In the genomic region with DNA sequence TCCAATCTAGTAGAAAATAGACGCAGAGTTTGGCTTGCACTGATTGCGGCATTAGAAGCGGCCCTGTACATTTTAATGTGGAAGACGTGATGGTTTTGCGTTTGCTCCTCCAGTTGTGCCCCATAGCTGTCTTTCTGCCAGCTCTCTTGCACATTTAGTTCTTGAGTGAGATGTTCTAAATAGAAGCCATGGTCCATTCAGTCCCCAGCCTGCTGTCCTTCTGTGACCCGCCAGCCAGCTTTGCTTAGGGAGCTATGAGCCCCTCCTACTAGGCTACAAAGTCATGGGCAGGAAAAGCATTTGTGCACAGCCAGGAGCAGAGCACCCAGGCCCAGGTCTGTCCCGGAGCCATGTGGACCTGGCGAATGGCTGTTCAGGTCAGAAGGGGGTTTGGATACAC, we compare ENCODE assay signal across 17 cellular contexts. TPM values are rescaled to one million over a fixed set of nuclear protein-coding genes. Genes with fewer than 3 reads are reported as not detected.
A peak's percentile ranks its signal among the peaks of the same experiment; 100 is the strongest.
DNase-seq lines count a peak whose midpoint lies in the region; ATAC-seq and TF ChIP-seq lines count a peak whose summit lies in the region.
"Had no signal": no experiment of that assay in that cellular context is flagged by ENCODE, and none has a peak within 500 bp of the region (broad histone marks: within the 10 kb centered on the region; RNA-seq: fewer than 3 reads in every experiment).

No MANE protein-coding gene starts in this region.

- in situ Hi-C loops in transverse colon (cut with MboI; ENCODE audit: low pct_ligation_motif_present in 1 of 4, low pct_unique_long_range_greater_than_20kb in 1 of 4, low sequenced_read_pairs in 3 of 4) = no loop called here

- no peak overlapping the region for H2AFZ ChIP-seq in osteoblast (ENCODE audit: low read length)

- no peaks in the 10 kb centered on the region for H3K27me3 Mint-ChIP-seq in stimulated activated naive CD8-positive, alpha-beta T cell treated with anti-CD3 and anti-CD28 coated beads, Interleukin-15, amount 100 ng/mL, for 72 hours
- H3K27me3 Mint-ChIP-seq: progenitor cell of endocrine pancreas had no signal

- H3K27me3 ChIP-seq in dorsolateral prefrontal cortex (no peaks in the 10 kb centered on the region), osteoblast (ENCODE audit: insufficient read depth, low read length) (no peaks in the 10 kb centered on the region), transverse colon (no peaks in the 10 kb centered on the region)
- H3K27me3 ChIP-seq: brain microvascular endothelial cell, vagina had no signal

- H4K20me1 ChIP-seq in osteoblast (ENCODE audit: insufficient read depth, low read length) = peaks cover 5% of the 10 kb centered on the region

- H3K4me1 ChIP-seq in osteoblast (ENCODE audit: insufficient read depth, low read length) (no peaks in the 10 kb centered on the region), transverse colon (no peaks in the 10 kb centered on the region)
- H3K4me1 ChIP-seq: vagina had no signal

- TF ChIP-seq POLR2A in transverse colon (IDR thresholded peaks at IDR 0.05) = no peak

- peak overlapping the region; percentile 66 to 77 for H3K4me3 Mint-ChIP-seq in stimulated activated naive CD8-positive, alpha-beta T cell treated with anti-CD3 and anti-CD28 coated beads, Interleukin-15, amount 100 ng/mL, for 72 hours

- no peak overlapping the region for H3K27ac Mint-ChIP-seq in stimulated activated naive CD8-positive, alpha-beta T cell treated with anti-CD3 and anti-CD28 coated beads, Interleukin-15, amount 100 ng/mL, for 72 hours
- H3K27ac Mint-ChIP-seq: progenitor cell of endocrine pancreas had no signal

- no peak for TF ChIP-seq EP300 in transverse colon (IDR thresholded peaks at IDR 0.05; ENCODE audit: low read depth)

- DNase-seq in stimulated activated naive CD8-positive, alpha-beta T cell treated with anti-CD3 and anti-CD28 coated beads, Interleukin-15, amount 100 ng/mL, for 72 hours = no peak
- no peak for DNase-seq in stimulated activated naive CD8-positive, alpha-beta T cell treated with anti-CD3 and anti-CD28 coated beads, Interleukin-15, Interleukin-2, amounts not matched to agents 100 U/mL and 50 U/mL, for 24 hours
- DNase-seq in dorsolateral prefrontal cortex (peak in 3 of 10 donors; percentile 52 to 63 (median 60)), midbrain (lab: John Stamatoyannopoulos, UW) (peak; percentile 70), osteoblast (ENCODE audit: insufficient read length, low spot score, missing footprints) (no peak), transverse colon (no peak)
- DNase-seq in activated CD4-positive, alpha-beta T cell treated with anti-CD3 and anti-CD28 coated beads for 4 hours = no peak
- DNase-seq: activated gamma-delta T cell treated with Interleukin-2 at 50 U/mL for 16 hours; brain microvascular endothelial cell; Calu3; GOT3; NCI-H69; stimulated activated naive CD4-positive, alpha-beta T cell treated with Interleukin-2 at 50 U/mL for 16 hours had no signal

- H3K4me3 ChIP-seq in dorsolateral prefrontal cortex (peak overlapping the region in 25 of 59 donors; percentile 1 to 48 (median 18)), osteoblast (ENCODE audit: insufficient read depth, low read length) (no peak overlapping the region), transverse colon (no peak overlapping the region)
- H3K4me3 ChIP-seq: vagina had no signal

- WGBS in transverse colon (ENCODE audit: low coverage in 1 of 2), 2 donors = 85 to 89% methylated on average over 5 to 8 of the region's 8 CpGs

- TF ChIP-seq CTCF in dorsolateral prefrontal cortex (IDR thresholded peaks at IDR 0.05 in 54 of 56, conservative IDR thresholded peaks at IDR 0.05 in 2 of 56; ENCODE audit: low read depth in 1 of 56, partially characterized antibody in 56 of 56) (peak in 1 of 56 donors; percentile 9), osteoblast (IDR thresholded peaks at IDR 0.05; ENCODE audit: extremely low read depth, low read depth, low read length) (no peak), transverse colon (IDR thresholded peaks at IDR 0.05) (no peak)

- H3K9me3 Mint-ChIP-seq in stimulated activated naive CD8-positive, alpha-beta T cell treated with anti-CD3 and anti-CD28 coated beads, Interleukin-15, amount 100 ng/mL, for 72 hours = no peaks in the 10 kb centered on the region

- peaks cover 95% of the 10 kb centered on the region for H3K4me1 Mint-ChIP-seq in stimulated activated naive CD8-positive, alpha-beta T cell treated with anti-CD3 and anti-CD28 coated beads, Interleukin-15, amount 100 ng/mL, for 72 hours

- H3K9me3 ChIP-seq in osteoblast (ENCODE audit: low read depth, low read length) (no peaks in the 10 kb centered on the region), transverse colon (no peaks in the 10 kb centered on the region)
- H3K9me3 ChIP-seq: vagina had no signal

- ATAC-seq in stimulated activated naive CD8-positive, alpha-beta T cell treated with anti-CD3 and anti-CD28 coated beads, Interleukin-15, amount 100 ng/mL, for 72 hours = no peak
- ATAC-seq in stimulated activated naive CD8-positive, alpha-beta T cell treated with anti-CD3 and anti-CD28 coated beads, Interleukin-15, Interleukin-2, amounts not matched to agents 100 U/mL and 50 U/mL, for 24 hours = no peak
- ATAC-seq in GM21381 (IDR thresholded peaks at IDR 0.05; ENCODE audit: unreplicated experiment) = no peak

- H3K36me3 ChIP-seq in osteoblast (ENCODE audit: insufficient read depth, low read length) (no peaks in the 10 kb centered on the region), transverse colon (no peaks in the 10 kb centered on the region)
- H3K36me3 ChIP-seq: brain microvascular endothelial cell, vagina had no signal

- no peak overlapping the region for H3K4me2 ChIP-seq in osteoblast (ENCODE audit: insufficient read depth, low read length)

- peak overlapping the region in 53 of 59 donors; percentile 2 to 86 (median 64) for H3K27ac ChIP-seq in dorsolateral prefrontal cortex
- no peak overlapping the region for H3K27ac ChIP-seq in osteoblast (ENCODE audit: low read depth, low read length)
- no peak overlapping the region for H3K27ac ChIP-seq in transverse colon
- H3K27ac ChIP-seq: brain microvascular endothelial cell, HL-60, vagina had no signal

- intact Hi-C loops in dorsolateral prefrontal cortex (cut with DNase I) = loop anchor here (5.0 kb wide), 2 partner anchors 41 to 49 kb away; a partner anchor contains a TSS
- intact Hi-C loops in transverse colon (cut with DNase I; ENCODE audit: low total_unique reads) = loop anchor here (10.0 kb wide), 1 partner anchor 61 kb away; no protein-coding TSS in a partner anchor

- no peaks in the 10 kb centered on the region for H3K79me2 ChIP-seq in osteoblast (ENCODE audit: insufficient read depth, low read length)

RNA-seq across cellular contexts. Expression of a gene that starts 50.3 kb away (rescaled TPM):
- total RNA-seq in dorsolateral prefrontal cortex (100 to 1,000 TPM in 118 of 120 experiments, 10 to 100 TPM in 2; 90.7 to 210 (median 166) TPM), osteoblast (6.2 and 8.8 TPM in 2 replicates), transverse colon (1 to 10 TPM; 1.6 to 8.2 (median 2.5) TPM)
- total RNA-seq: Calu3 had no signal

Comparison
In these comparisons a context has a peak if more than half of its experiments do, and no peak if none do; other contexts are left out.
1. H3K27ac ChIP-seq: peak in dorsolateral prefrontal cortex (53 of 59); none in osteoblast (single experiment) and transverse colon (0 of 4).